1 cellular context compared by ENCODE assay signal in genomic region chr11:47241740-47242400, GRCh38.
TF ChIP-seq lines count a peak whose summit lies in the region.

No MANE protein-coding gene starts in this region.

TF ChIP-seq in endothelial cell of umbilical vein, 7 proteins besides CTCF, POLR2A, EP300 and RAD21:
- TF ChIP-seq POLR2AphosphoS5 (IDR thresholded peaks at IDR 0.05; ENCODE audit: insufficient read depth, low read depth, low read length) (peak; percentile 6), EZH2 (IDR thresholded peaks at IDR 0.05; ENCODE audit: borderline replicate concordance, low read depth, low read length, severe bottlenecking) (no peak)
